Comparison of ENCODE assay signal across 8 cellular contexts in genomic region chr5:142826741-142827492, GRCh38. TPM values are rescaled to one million over a fixed set of nuclear protein-coding genes. Genes with fewer than 3 reads are reported as not detected.
DNase-seq lines count a peak whose midpoint lies in the region; ATAC-seq and TF ChIP-seq lines count a peak whose summit lies in the region.

No MANE protein-coding gene starts in this region.

- H3K27me3 ChIP-seq in RWPE2 (ENCODE audit: insufficient read depth, poor library complexity, severe bottlenecking) = no peaks in the 10 kb centered on the region
- no peaks in the 10 kb centered on the region for H3K27me3 ChIP-seq in esophagus (ENCODE audit: control insufficient read depth in 1 of 2, insufficient read depth in 2 of 2, low read length in 2 of 2)
- H3K27me3 ChIP-seq in suprapubic skin = no peaks in the 10 kb centered on the region

- no peak for TF ChIP-seq EP300 in suprapubic skin (IDR thresholded peaks at IDR 0.05)

- H3K9me3 ChIP-seq in RWPE2 (ENCODE audit: severe bottlenecking) = no peaks in the 10 kb centered on the region
- no peaks in the 10 kb centered on the region for H3K9me3 ChIP-seq in esophagus (ENCODE audit: control insufficient read depth in 2 of 2, insufficient read depth in 1 of 2, low read depth in 1 of 2, low read length in 1 of 2)
- H3K9me3 ChIP-seq in suprapubic skin = no peaks in the 10 kb centered on the region

- H3K27ac ChIP-seq in RWPE2 (ENCODE audit: poor library complexity, severe bottlenecking) = peak overlapping the region; percentile 69
- peak overlapping the region; percentile 42 to 66 for H3K27ac ChIP-seq in esophagus (ENCODE audit: low read depth in 2 of 2, low read length in 1 of 2)
- no peak overlapping the region for H3K27ac ChIP-seq in suprapubic skin

- TF ChIP-seq CTCF in RWPE2 (IDR thresholded peaks at IDR 0.05; ENCODE audit: poor library complexity, severe bottlenecking) = no peak
- no peak for TF ChIP-seq CTCF in suprapubic skin (IDR thresholded peaks at IDR 0.05)

- WGBS in esophagus, 2 donors = 30 to 47% methylated on average over 3 of the region's 3 CpGs
- 49% methylated on average over 3 of the region's 3 CpGs for WGBS in suprapubic skin

- H3K4me1 ChIP-seq in RWPE2 (ENCODE audit: insufficient read depth, poor library complexity, severe bottlenecking) = peaks cover 54% of the 10 kb centered on the region
- peaks cover 5 to 12% of the 10 kb centered on the region in 2 donors for H3K4me1 ChIP-seq in esophagus (ENCODE audit: control insufficient read depth in 2 of 2, insufficient read depth in 2 of 2, low read length in 1 of 2)
- peaks cover 45% of the 10 kb centered on the region for H3K4me1 ChIP-seq in suprapubic skin

- peak; percentile 19 for DNase-seq in activated naive CD4-positive, alpha-beta T cell treated with Interleukin-2 at 50 U/mL for 16 hours
- DNase-seq in activated naive CD4-positive, alpha-beta T cell treated with anti-CD3 and anti-CD28 coated beads, Interleukin-2, amount 50 U/mL, for 16 hours = no peak
- DNase-seq in RWPE2 (ENCODE audit: low spot score) (no peak), pons (ENCODE audit: low spot score) (no peak), GOT3 (lab: John Stamatoyannopoulos, UW) (no peak), suprapubic skin (ENCODE audit: low spot score in 2 of 2) (no peak)
- peak; percentile 32 for DNase-seq in stimulated activated naive CD8-positive, alpha-beta T cell treated with anti-CD3 and anti-CD28 coated beads, Interleukin-15, Interleukin-2, amounts not matched to agents 100 U/mL and 50 U/mL, for 24 hours

- ATAC-seq in RWPE2 (ENCODE audit: low read depth) = peak; percentile 69
- peak; percentile 42 for ATAC-seq in stimulated activated naive CD8-positive, alpha-beta T cell treated with anti-CD3 and anti-CD28 coated beads, Interleukin-15, Interleukin-2, amounts not matched to agents 100 U/mL and 50 U/mL, for 24 hours

- H3K36me3 ChIP-seq in RWPE2 (ENCODE audit: low read depth) (no peaks in the 10 kb centered on the region), esophagus (ENCODE audit: control insufficient read depth in 2 of 2, insufficient read depth in 2 of 2, low read length in 1 of 2) (no peaks in the 10 kb centered on the region), suprapubic skin (no peaks in the 10 kb centered on the region)

- TF ChIP-seq POLR2A in suprapubic skin (IDR thresholded peaks at IDR 0.05) = no peak

- no peak overlapping the region for H3K4me3 ChIP-seq in RWPE2 (ENCODE audit: severe bottlenecking)
- H3K4me3 ChIP-seq in esophagus (ENCODE audit: low read depth in 1 of 2, low read length in 2 of 2) = no peak overlapping the region
- H3K4me3 ChIP-seq in suprapubic skin = no peak overlapping the region

RNA-seq across cellular contexts. Expression of gene ARHGAP26, which starts 56.7 kb away (rescaled TPM):
- polyA plus RNA-seq in esophagus = 1 to 10 TPM; 3.1 to 3.6 TPM
- 10 to 100 TPM; 11.1 to 36.1 (median 21.8) TPM for total RNA-seq in suprapubic skin

Comparison
In these comparisons a context has a peak if more than half of its experiments do, and no peak if none do; other contexts are left out.
1. DNase-seq: peak in activated naive CD4-positive, alpha-beta T cell treated with Interleukin-2 at 50 U/mL for 16 hours (single experiment) and stimulated activated naive CD8-positive, alpha-beta T cell treated with anti-CD3 and anti-CD28 coated beads, Interleukin-15, Interleukin-2, amounts not matched to agents 100 U/mL and 50 U/mL, for 24 hours (single experiment); none in activated naive CD4-positive, alpha-beta T cell treated with anti-CD3 and anti-CD28 coated beads, Interleukin-2, amount 50 U/mL, for 16 hours (single experiment), RWPE2 (single experiment), pons (single experiment), GOT3 (single experiment) and suprapubic skin (0 of 2).